Comparison of ENCODE assay signal across 23 cellular contexts in genomic region chr13:94311893-94312292, GRCh38.
A peak's percentile ranks its signal among the peaks of the same experiment; 100 is the strongest.
DNase-seq lines count a peak whose midpoint lies in the region; ATAC-seq and TF ChIP-seq lines count a peak whose summit lies in the region.
"Had no signal": no experiment of that assay in that cellular context is flagged by ENCODE, and none has a peak within 500 bp of the region (broad histone marks: within the 10 kb centered on the region; RNA-seq: fewer than 3 reads in every experiment).

No MANE protein-coding gene starts in this region.

- H3K27ac Mint-ChIP-seq in brain (peak overlapping the region in 3 of 5 experiments; percentile 0 to 95 (median 9)), nephron (peak overlapping the region; percentile 50 to 90 (median 76))
- H3K27ac Mint-ChIP-seq: B cell, IgD-negative memory B cell had no signal

- H3K36me3 ChIP-seq in KOPT-K1 (ENCODE audit: insufficient read depth, low read length), result no peaks in the 10 kb centered on the region
- H3K36me3 ChIP-seq: HAP-1, tibial artery had no signal

- H3K9me3 Mint-ChIP-seq in brain (no peaks in the 10 kb centered on the region), nephron (no peaks in the 10 kb centered on the region)
- H3K9me3 Mint-ChIP-seq: IgD-negative memory B cell had no signal

- peaks cover 4% of the 10 kb centered on the region for H3K27me3 Mint-ChIP-seq in brain
- no peaks in the 10 kb centered on the region for H3K27me3 Mint-ChIP-seq in nephron (ENCODE audit: low read depth)
- H3K27me3 Mint-ChIP-seq: B cell; IgD-negative memory B cell; naive thymus-derived CD4-positive, alpha-beta T cell had no signal

- H3K4me1 Mint-ChIP-seq in brain, result peaks cover 44% of the 10 kb centered on the region
- peaks cover 45% of the 10 kb centered on the region for H3K4me1 Mint-ChIP-seq in nephron

- DNase-seq in EL (peak; percentile 6), HuH-7 (ENCODE audit: low spot score) (no peak)
- DNase-seq: activated CD4-positive, alpha-beta T cell treated with anti-CD3 and anti-CD28 coated beads for 4 hours; activated naive CD4-positive, alpha-beta T cell; cerebellar nuclear complex; effector memory CD4-positive, alpha-beta T cell; naive thymus-derived CD4-positive, alpha-beta T cell; NCI-H2029 treated with DMSO at 0.1 percent for 48 hours; NCI-H524; posterior cingulate gyrus; stimulated activated CD4-positive, alpha-beta T cell treated with anti-CD3 and anti-CD28 coated beads, Interleukin-1b, Interleukin-23, amount 100 ng/mL, for 48 hours; stimulated activated naive CD8-positive, alpha-beta T cell treated with anti-CD3 and anti-CD28 coated beads, Interleukin-15, Interleukin-2, amounts not matched to agents 100 U/mL and 50 U/mL, for 24 hours; tibial artery had no signal

- no peak overlapping the region for H3K4me3 Mint-ChIP-seq in brain
- H3K4me3 Mint-ChIP-seq in nephron, result no peak overlapping the region
- H3K4me3 Mint-ChIP-seq: B cell; naive thymus-derived CD4-positive, alpha-beta T cell had no signal

- H3K9me3 ChIP-seq in KOPT-K1 (ENCODE audit: insufficient read depth, low read length, poor library complexity, severe bottlenecking), result no peaks in the 10 kb centered on the region
- H3K9me3 ChIP-seq: HAP-1, tibial artery had no signal

- H3K27ac ChIP-seq in KOPT-K1 (ENCODE audit: low read depth, low read length, poor library complexity, severe bottlenecking), result peak overlapping the region; percentile 82
- H3K27ac ChIP-seq: hepatocyte, tibial artery had no signal

- H3K36me3 Mint-ChIP-seq in brain (no peaks in the 10 kb centered on the region), nephron (ENCODE audit: low read depth) (peaks cover 16% of the 10 kb centered on the region)
- H3K36me3 Mint-ChIP-seq: IgD-negative memory B cell had no signal

- no peak for TF ChIP-seq CTCF in brain (conservative IDR thresholded peaks at IDR 0.05)
- no peak for TF ChIP-seq CTCF in nephron (IDR thresholded peaks at IDR 0.05; ENCODE audit: unreplicated experiment in 3 of 3)

- ATAC-seq in GM18517 (IDR thresholded peaks at IDR 0.05; ENCODE audit: unreplicated experiment) (no peak), HG02588 (IDR thresholded peaks at IDR 0.05; ENCODE audit: unreplicated experiment) (no peak)
- ATAC-seq: naive thymus-derived CD4-positive, alpha-beta T cell; Right ventricle myocardium inferior; stimulated activated naive CD8-positive, alpha-beta T cell treated with anti-CD3 and anti-CD28 coated beads, Interleukin-15, Interleukin-2, amounts not matched to agents 100 U/mL and 50 U/mL, for 24 hours had no signal
